Comparison of ENCODE assay signal across 37 cellular contexts in the genomic region with DNA sequence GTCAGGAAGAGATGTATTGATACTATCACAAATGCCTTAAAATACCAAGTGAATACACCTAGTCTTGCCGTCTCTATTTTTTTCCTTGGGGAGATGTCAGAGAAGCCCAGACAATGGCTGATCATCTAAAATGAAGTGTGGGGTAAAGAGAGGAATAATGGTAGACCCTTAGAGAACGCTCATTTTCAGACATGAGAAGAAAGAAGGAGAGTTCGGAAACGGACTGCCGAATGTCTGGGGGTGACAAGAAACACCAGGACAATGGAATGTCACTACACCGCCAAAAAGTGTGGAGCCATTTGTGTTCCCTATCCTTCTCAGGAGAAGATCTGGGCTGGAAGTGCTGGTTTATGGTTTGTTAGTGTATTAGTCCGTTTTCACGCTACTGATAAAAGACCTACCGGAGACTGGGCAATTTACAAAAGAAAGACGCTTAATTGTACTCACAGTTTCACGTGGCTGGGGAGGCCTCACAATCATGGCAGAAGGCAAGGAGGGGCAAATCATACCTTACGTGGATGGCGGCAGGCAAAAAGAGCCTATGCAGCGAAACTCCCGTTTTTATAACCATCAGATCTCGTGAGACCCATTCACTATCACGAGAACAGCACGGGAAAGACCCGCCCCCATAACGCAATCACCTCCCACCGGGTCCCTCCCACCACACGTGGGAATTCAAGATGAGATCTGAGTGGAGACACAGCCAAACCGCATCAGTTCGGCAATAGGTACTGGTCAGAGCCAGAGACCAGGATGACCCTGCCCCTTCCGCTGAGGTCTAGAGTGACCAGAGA.
"Had no signal": no experiment of that assay in that cellular context is flagged by ENCODE, and none has a peak within 500 bp of the region (broad histone marks: within the 10 kb centered on the region; RNA-seq: fewer than 3 reads in every experiment).

No MANE protein-coding gene starts in this region.

- FAIRE-seq: colon, RCC 7860 had no signal

- H3K36me3 ChIP-seq: brain microvascular endothelial cell, WERI-Rb-1 had no signal

- H3K27me3 ChIP-seq: brain microvascular endothelial cell had no signal

- DNase-seq: activated CD4-positive, alpha-beta memory T cell treated with anti-CD3 and anti-CD28 coated beads, Interleukin-2, amount 10 ng/mL, durations not matched to agents 7 days and 5 days; activated CD4-positive, alpha-beta T cell treated with anti-CD3 and anti-CD28 coated beads for 1 hour; activated CD4-positive, alpha-beta T cell treated with anti-CD3 and anti-CD28 coated beads for 48 hours; activated CD4-positive, CD25-positive, alpha-beta regulatory T cell; activated CD8-positive, alpha-beta memory T cell treated with anti-CD3 and anti-CD28 coated beads for 24 hours; activated CD8-positive, alpha-beta memory T cell treated with anti-CD3 and anti-CD28 coated beads, Interleukin-2, amount 10 ng/mL, durations not matched to agents 7 days and 5 days; activated CD8-positive, alpha-beta memory T cell treated with anti-CD3 and anti-CD28 coated beads, Interleukin-2, amount 50 U/mL, for 48 hours; activated effector memory CD4-positive, alpha-beta T cell treated with Interleukin-2 at 50 U/mL for 16 hours; activated naive CD4-positive, alpha-beta T cell treated with anti-CD3 and anti-CD28 coated beads, Interleukin-2, amount 50 U/mL, for 16 hours; activated naive CD8-positive, alpha-beta T cell treated with anti-CD3 and anti-CD28 coated beads for 36 hours; activated T-cell treated with anti-CD3 and anti-CD28 coated beads, Interleukin-2, amount 50 U/mL, for 48 hours; amniotic stem cell; aorta; brain microvascular endothelial cell; central memory CD4-positive, alpha-beta T cell; NCI-H1092 treated with DMSO at 0.1 percent for 48 hours; NCI-H1417; NCI-H146; NCI-H187; NCI-H2029 treated with DMSO at 0.1 percent for 48 hours; NCI-H2107; NCI-H2171; NCI-H510A; NCI-H526; NCI-H748 treated with DMSO at 0.1 percent for 48 hours; NK-92 treated with Interleukin-12 subunit alpha and Interleukin-12 subunit beta, amount 100 ng/mL, for 24 hours; PC-9; SIG-M5; SW 1271; T-helper 1 cell; T-helper 2 cell; T-helper 9 cell; WERI-Rb-1 had no signal

- ATAC-seq: activated CD8-positive, alpha-beta memory T cell treated with anti-CD3 and anti-CD28 coated beads, Interleukin-2, amount 10 ng/mL, durations not matched to agents 7 days and 5 days; Right ventricle myocardium inferior had no signal

- H3K27ac ChIP-seq: brain microvascular endothelial cell, PC-9, RWPE1, WERI-Rb-1 had no signal

- H3K4me3 ChIP-seq: PC-9 had no signal
